Comparison of ENCODE assay signal across 19 cellular contexts in genomic region chr7:115015619-115016018, GRCh38.
DNase-seq lines count a peak whose midpoint lies in the region; ATAC-seq, FAIRE-seq and TF ChIP-seq lines count a peak whose summit lies in the region.
"Had no signal": no experiment of that assay in that cellular context is flagged by ENCODE, and none has a peak within 500 bp of the region (broad histone marks: within the 10 kb centered on the region; RNA-seq: fewer than 3 reads in every experiment).

No MANE protein-coding gene starts in this region.

- no TSS peak for BruUV-seq in OCI-LY7 (replicated peaks; lab: Mats Ljungman, UMichigan)

- H3K79me1 ChIP-seq in mesenchymal stem cell (replicated peaks; ENCODE audit: low read length, poor library complexity, severe bottlenecking) = peaks cover 7% of the 10 kb centered on the region

- no peak overlapping the region for H2AFZ ChIP-seq in GM23338
- H2AFZ ChIP-seq in mesenchymal stem cell (ENCODE audit: low read depth, low read length) = no peak overlapping the region
- H2AFZ ChIP-seq in OCI-LY7 (ENCODE audit: low read length) = no peak overlapping the region
- H2AFZ ChIP-seq: neural progenitor cell had no signal

- no peak overlapping the region for H2BK15ac ChIP-seq in mesenchymal stem cell (ENCODE audit: low read depth, poor library complexity, severe bottlenecking)

- DNase-seq in A549 (ENCODE audit: low read depth in 1 of 2, low spot score in 1 of 2) (peak; percentile 15 to 47), GM23338 (ENCODE audit: low spot score) (peak; percentile 10), astrocyte of the hippocampus (ENCODE audit: low read depth, low spot score) (peak; percentile 85), mesenchymal stem cell (peak; percentile 98), OCI-LY7 (ENCODE audit: low spot score) (no peak), left ventricle myocardium inferior (no peak), T-helper 2 cell (no peak), AML-193 (lab: John Stamatoyannopoulos, UW) (no peak)
- DNase-seq: ACHN, caudate nucleus, DMS153, NCI-H1105 treated with DMSO at 0.1 percent for 48 hours, NCI-H345, sigmoid colon, SJCRH30 had no signal

- ATAC-seq in A549 = peak; percentile 70 to 75; a peak in 5 of 6 replicates
- ATAC-seq in GM23338 = no peak

- H3K9me3 ChIP-seq in A549 (no peaks in the 10 kb centered on the region), mesenchymal stem cell (ENCODE audit: control insufficient read depth, low read length) (no peaks in the 10 kb centered on the region), OCI-LY7 (ENCODE audit: low read length) (no peaks in the 10 kb centered on the region), left ventricle myocardium inferior (replicated peaks) (no peaks in the 10 kb centered on the region)
- H3K9me3 ChIP-seq: sigmoid colon, SJCRH30 had no signal

- no peak overlapping the region for H4K8ac ChIP-seq in mesenchymal stem cell (ENCODE audit: low read length)

- H3K27me3 ChIP-seq in GM23338 (ENCODE audit: insufficient read depth) (no peaks in the 10 kb centered on the region), mesenchymal stem cell (ENCODE audit: control insufficient read depth in 1 of 2, insufficient read depth in 1 of 2, low read length in 2 of 2) (no peaks in the 10 kb centered on the region), left ventricle myocardium inferior (ENCODE audit: low read depth) (no peaks in the 10 kb centered on the region)
- H3K27me3 ChIP-seq: neural progenitor cell, sigmoid colon, SJCRH30 had no signal

- no peak overlapping the region for H3K9ac ChIP-seq in mesenchymal stem cell (ENCODE audit: low read length)
- H3K9ac ChIP-seq: neural progenitor cell had no signal

- TF ChIP-seq EP300 in A549 (IDR thresholded peaks at IDR 0.05) = no peak

- H2BK5ac ChIP-seq in mesenchymal stem cell (ENCODE audit: low read depth, low read length, poor library complexity, severe bottlenecking) = no peak overlapping the region

- H4K20me1 ChIP-seq in GM23338 (replicated peaks; ENCODE audit: insufficient read depth) (no peaks in the 10 kb centered on the region), OCI-LY7 (ENCODE audit: insufficient read depth, low read length) (no peaks in the 10 kb centered on the region)

- no peaks in the 10 kb centered on the region for H3K27me3 Mint-ChIP-seq in GM23338 (ENCODE audit: insufficient read depth, low read depth, poor library complexity)
- H3K27me3 Mint-ChIP-seq: IgD-negative memory B cell; stimulated activated naive CD8-positive, alpha-beta T cell treated with anti-CD3 and anti-CD28 coated beads, Interleukin-15, Interleukin-2, amounts not matched to agents 100 ng/mL and 50 ng/mL, for 24 hours had no signal

- no peaks in the 10 kb centered on the region for H3K79me2 ChIP-seq in GM23338 (replicated peaks; ENCODE audit: insufficient read depth)
- H3K79me2 ChIP-seq in OCI-LY7 (ENCODE audit: insufficient read depth, low read depth, low read length) = no peaks in the 10 kb centered on the region

- POLR2A ChIA-PET in A549 (lab: Yijun Ruan, JAX) (no interaction called here), OCI-LY7 (lab: Charles Lee) (no interaction called here)

- intact Hi-C loops in OCI-LY7 (cut with micrococcal nuclease; ENCODE audit: unreplicated experiment) = no loop called here
- intact Hi-C loops in left ventricle myocardium inferior (cut with micrococcal nuclease) = no loop called here

- H3K4ac ChIP-seq in mesenchymal stem cell (ENCODE audit: low read depth in 1 of 2, low read length in 2 of 2) = no peak overlapping the region

- no peaks in the 10 kb centered on the region for H3K36me3 ChIP-seq in GM23338 (ENCODE audit: insufficient read depth)
- H3K36me3 ChIP-seq in mesenchymal stem cell (ENCODE audit: control insufficient read depth in 1 of 2, insufficient read depth in 2 of 2, low read depth in 1 of 2, low read length in 2 of 2) = peaks cover 0 to 64% of the 10 kb centered on the region in 2 experiments
- H3K36me3 ChIP-seq in OCI-LY7 (ENCODE audit: insufficient read depth, low read length) = no peaks in the 10 kb centered on the region
- peaks cover 19% of the 10 kb centered on the region for H3K36me3 ChIP-seq in left ventricle myocardium inferior
- H3K36me3 ChIP-seq: neural progenitor cell had no signal

- TF ChIP-seq RAD21 in A549 (conservative IDR thresholded peaks at IDR 0.05 in 1 of 2, IDR thresholded peaks at IDR 0.05 in 1 of 2) = no peak

- H2BK12ac ChIP-seq in mesenchymal stem cell (ENCODE audit: low read length in 2 of 2) = no peak overlapping the region

- H3K36me3 Mint-ChIP-seq in GM23338 (ENCODE audit: low read depth) = no peaks in the 10 kb centered on the region; the same call in 2 of the 3 replicates
- H3K36me3 Mint-ChIP-seq: IgD-negative memory B cell had no signal

- peak overlapping the region; percentile 20; the same call in 2 of the 3 replicates for H3K4me2 ChIP-seq in A549
- no peak overlapping the region for H3K4me2 ChIP-seq in GM23338
- no peak overlapping the region for H3K4me2 ChIP-seq in mesenchymal stem cell (ENCODE audit: low read length, poor library complexity, severe bottlenecking)
- no peak overlapping the region for H3K4me2 ChIP-seq in OCI-LY7 (ENCODE audit: low read length)
- H3K4me2 ChIP-seq: neural progenitor cell had no signal

- H3K4me1 ChIP-seq in A549 (peaks cover 11% of the 10 kb centered on the region; the same call in 2 of the 3 replicates), GM23338 (ENCODE audit: insufficient read depth) (no peaks in the 10 kb centered on the region; the same call in 1 of the 2 replicates), mesenchymal stem cell (ENCODE audit: control insufficient read depth, insufficient read depth, low read depth, low read length) (peaks cover 2% of the 10 kb centered on the region), OCI-LY7 (ENCODE audit: insufficient read depth, low read length, poor library complexity, severe bottlenecking) (no peaks in the 10 kb centered on the region), left ventricle myocardium inferior (peaks cover 14% of the 10 kb centered on the region)
- H3K4me1 ChIP-seq: neural progenitor cell had no signal

- no peaks in the 10 kb centered on the region for H3K9me3 Mint-ChIP-seq in GM23338
- H3K9me3 Mint-ChIP-seq: IgD-negative memory B cell, neural progenitor cell had no signal

- 0 out of 3 replicates have a peak, but pooled peaks cover 4% of the 10 kb centered on the region for H3K4me1 Mint-ChIP-seq in GM23338

- H2BK120ac ChIP-seq in mesenchymal stem cell (ENCODE audit: low read depth, low read length) = no peak overlapping the region

- CTCF ChIA-PET in A549 (lab: Yijun Ruan, JAX) (no interaction called here), OCI-LY7 (lab: Charles Lee; ENCODE audit: unreplicated experiment) (no interaction called here)

- H3K14ac ChIP-seq in mesenchymal stem cell (ENCODE audit: low read length in 2 of 2) = no peak overlapping the region

- H3K27ac ChIP-seq in A549 = no peak overlapping the region
- no peak overlapping the region for H3K27ac ChIP-seq in GM23338 (ENCODE audit: low read depth)
- no peak overlapping the region for H3K27ac ChIP-seq in mesenchymal stem cell (ENCODE audit: low read length, poor library complexity, severe bottlenecking)
- no peak overlapping the region for H3K27ac ChIP-seq in OCI-LY7 (ENCODE audit: low read depth, low read length, poor library complexity, severe bottlenecking)
- no peak overlapping the region for H3K27ac ChIP-seq in left ventricle myocardium inferior (replicated peaks)
- H3K27ac ChIP-seq: epithelial cell of prostate, neural progenitor cell, sigmoid colon, SJCRH30 had no signal

- H3K4me3 ChIP-seq in A549 = no peak overlapping the region
- no peak overlapping the region for H3K4me3 ChIP-seq in GM23338
- no peak overlapping the region for H3K4me3 ChIP-seq in mesenchymal stem cell (ENCODE audit: insufficient read depth in 1 of 2, low read depth in 1 of 2, low read length in 2 of 2)
- no peak overlapping the region for H3K4me3 ChIP-seq in OCI-LY7 (ENCODE audit: low read depth, low read length, poor library complexity, severe bottlenecking)
- H3K4me3 ChIP-seq in left ventricle myocardium inferior = no peak overlapping the region
- H3K4me3 ChIP-seq: neural progenitor cell, sigmoid colon, SJCRH30 had no signal

- H3K27ac Mint-ChIP-seq in GM23338 = no peak overlapping the region
- H3K27ac Mint-ChIP-seq: neural progenitor cell; stimulated activated naive CD8-positive, alpha-beta T cell treated with anti-CD3 and anti-CD28 coated beads, Interleukin-15, Interleukin-2, amounts not matched to agents 100 ng/mL and 50 ng/mL, for 24 hours had no signal

- FAIRE-seq in A549 (lab: Jason Lieb, UNC) = no peak

- H3F3A ChIP-seq in GM23338 (replicated peaks; ENCODE audit: low read depth) = no peaks in the 10 kb centered on the region

- H2AK5ac ChIP-seq in mesenchymal stem cell (ENCODE audit: low read length, severe bottlenecking) = no peak overlapping the region

- H3K23ac ChIP-seq in mesenchymal stem cell (ENCODE audit: low read length in 2 of 2) = no peak overlapping the region

- no peak overlapping the region for H4K91ac ChIP-seq in mesenchymal stem cell (ENCODE audit: low read length)

- no peak for TF ChIP-seq POLR2A in A549 (IDR thresholded peaks at IDR 0.05; ENCODE audit: low read length)

- no peak overlapping the region for H3K4me3 Mint-ChIP-seq in GM23338
- H3K4me3 Mint-ChIP-seq: IgD-negative memory B cell; neural progenitor cell; stimulated activated naive CD8-positive, alpha-beta T cell treated with anti-CD3 and anti-CD28 coated beads, Interleukin-15, Interleukin-2, amounts not matched to agents 100 ng/mL and 50 ng/mL, for 24 hours had no signal

- TF ChIP-seq CTCF in A549 (IDR thresholded peaks at IDR 0.05) (no peak), GM23338 (conservative IDR thresholded peaks at IDR 0.05; ENCODE audit: low read depth in 2 of 2) (no peak), OCI-LY7 (conservative IDR thresholded peaks at IDR 0.05; ENCODE audit: low read length) (no peak), left ventricle myocardium inferior (IDR thresholded peaks at IDR 0.05; ENCODE audit: borderline replicate concordance) (no peak)

- no peaks in the 10 kb centered on the region for H3K9me2 ChIP-seq in GM23338 (ENCODE audit: insufficient read depth)
- H3K9me2 ChIP-seq in OCI-LY7 (ENCODE audit: insufficient read depth, low read length) = no peaks in the 10 kb centered on the region

- H3K18ac ChIP-seq in mesenchymal stem cell (ENCODE audit: low read depth in 1 of 2, low read length in 2 of 2) = no peak overlapping the region

- 70% methylated on average over 4 of the region's 4 CpGs for WGBS in A549 (ENCODE audit: missing lambda C conversion rate)
- 23% methylated on average over 4 of the region's 4 CpGs for WGBS in mesenchymal stem cell

TF ChIP-seq in A549, 52 proteins besides CTCF, POLR2A, EP300 and RAD21:
- TF ChIP-seq CHD2 (IDR thresholded peaks at IDR 0.05; ENCODE audit: low read length, partially characterized antibody) (no peak), FOSL2 (IDR thresholded peaks at IDR 0.05) (no peak), FOSL2 (CRISPR knock-in tag; IDR thresholded peaks at IDR 0.05) (0 out of 2 replicates have a peak, but pooled peaks have one; percentile 8)

TF ChIP-seq in GM23338, 12 proteins besides CTCF, POLR2A, EP300 and RAD21 (continues in another document):
- TF ChIP-seq POLR2AphosphoS5 (IDR thresholded peaks at IDR 0.05; ENCODE audit: low read depth) = no peak

Comparison
In these comparisons a context has a peak if more than half of its experiments do, and no peak if none do; other contexts are left out.
1. DNase-seq: peak in A549 (2 of 2), GM23338 (single experiment), astrocyte of the hippocampus (single experiment) and mesenchymal stem cell (single experiment); none in OCI-LY7 (single experiment), left ventricle myocardium inferior (single experiment), T-helper 2 cell (0 of 5) and AML-193 (0 of 2).